In genomic region chr2:222879602-222879933, GRCh38 we compare ENCODE assay signal across 24 cellular contexts. TPM values are rescaled to one million over a fixed set of nuclear protein-coding genes. Genes with fewer than 3 reads are reported as not detected.
DNase-seq lines count a peak whose midpoint lies in the region; ATAC-seq, FAIRE-seq and TF ChIP-seq lines count a peak whose summit lies in the region.
"Had no signal": no experiment of that assay in that cellular context is flagged by ENCODE, and none has a peak within 500 bp of the region (broad histone marks: within the 10 kb centered on the region; RNA-seq: fewer than 3 reads in every experiment).

No MANE protein-coding gene starts in this region.

- H2BK20ac ChIP-seq in IMR-90 (ENCODE audit: low read depth, low read length) = no peak overlapping the region

- no peak overlapping the region for H2BK12ac ChIP-seq in trophoblast cell (ENCODE audit: low read length)

- no peak overlapping the region for H4K12ac ChIP-seq in trophoblast cell (ENCODE audit: low read depth, low read length)

- H2AK9ac ChIP-seq in IMR-90 (replicated peaks; ENCODE audit: low read depth, low read length, poor library complexity) = no peak overlapping the region

- H3K36me3 ChIP-seq in IMR-90 (ENCODE audit: control insufficient read depth, insufficient read depth, low read length) = no peaks in the 10 kb centered on the region
- H3K36me3 ChIP-seq in trophoblast cell (ENCODE audit: control insufficient read depth in 1 of 2, insufficient read depth in 2 of 2, low read length in 2 of 2) = peaks cover 2 to 6% of the 10 kb centered on the region in 2 experiments
- H3K36me3 ChIP-seq: neutrophil, vagina had no signal

- intact Hi-C loops in IMR-90 (cut with micrococcal nuclease) = loop anchor here (2.0 kb wide), 1 partner anchor 15 kb away; no protein-coding TSS in a partner anchor
- intact Hi-C loops in left colon (cut with DNase I, micrococcal nuclease) = no loop called here

- H3K4me2 ChIP-seq in IMR-90 (ENCODE audit: low read depth, low read length) (peak overlapping the region; percentile 60), trophoblast cell (ENCODE audit: low read length) (no peak overlapping the region)

- peaks cover 73% of the 10 kb centered on the region for H4K20me1 ChIP-seq in IMR-90 (ENCODE audit: insufficient read depth, low read length)

- H3K4ac ChIP-seq in IMR-90 (ENCODE audit: low read depth, low read length) (0 out of 2 replicates have a peak overlapping the region, but pooled peaks have one; percentile 24), trophoblast cell (ENCODE audit: low read depth, low read length) (peak overlapping the region; percentile 46)

- H3K9me3 ChIP-seq in IMR-90 (ENCODE audit: control insufficient read depth, insufficient read depth, low read length) (no peaks in the 10 kb centered on the region), trophoblast cell (ENCODE audit: insufficient read depth, low read depth, low read length) (peaks cover 3% of the 10 kb centered on the region)
- H3K9me3 ChIP-seq: neutrophil, testis, vagina had no signal

- WGBS in IMR-90 (ENCODE audit: extremely low coverage in 2 of 2, insufficient read length in 1 of 2), 2 experiments = no CpG with 5 or more reads among the region's 3 CpGs
- no CpG with 5 or more reads among the region's 3 CpGs for WGBS in trophoblast cell (ENCODE audit: extremely low coverage, insufficient coverage, insufficient read length)

- H2BK120ac ChIP-seq in IMR-90 (ENCODE audit: low read depth, low read length) = no peak overlapping the region
- no peak overlapping the region for H2BK120ac ChIP-seq in trophoblast cell (ENCODE audit: insufficient read depth, low read length, poor library complexity)

- DNase-seq in GM19239 (ENCODE audit: insufficient read length, low spot score) = no peak
- no peak for DNase-seq in IMR-90
- DNase-seq in cerebellar cortex (ENCODE audit: low spot score) = peak; percentile 32
- DNase-seq in trophoblast cell = no peak
- DNase-seq in left colon = no peak
- DNase-seq: activated CD4-positive, alpha-beta T cell treated with anti-CD3 and anti-CD28 coated beads for 48 hours; activated naive CD4-positive, alpha-beta T cell treated with Interleukin-2 at 50 U/mL for 16 hours; activated T-cell treated with anti-CD3 and anti-CD28 coated beads, Interleukin-2, amount 50 U/mL, for 48 hours; amygdala; caudate nucleus; CD4-positive, CD25-positive, alpha-beta regulatory T cell; head of caudate nucleus; mesendoderm; NCI-H1436 treated with DMSO at 0.1 percent for 48 hours; NCI-H2171; NCI-H524 treated with DMSO at 0.1 percent for 48 hours; RPMI8226; stimulated activated CD4-positive, alpha-beta T cell treated with anti-CD3 and anti-CD28 coated beads, Interleukin-2, amount 100 ng/mL, for 48 hours; testis had no signal

- in situ Hi-C loops in IMR-90 (cut with MboI; ENCODE audit: low sequenced_read_pairs) = no loop called here

- no peak overlapping the region for H3K56ac ChIP-seq in IMR-90 (ENCODE audit: extremely low read depth, insufficient read depth, low read length)

- H3K27me3 ChIP-seq in IMR-90 (ENCODE audit: control insufficient read depth, insufficient read depth, low read length) = no peaks in the 10 kb centered on the region
- H3K27me3 ChIP-seq in trophoblast cell (ENCODE audit: insufficient read depth, low read length) = no peaks in the 10 kb centered on the region
- H3K27me3 ChIP-seq: neutrophil, testis, vagina had no signal

- H3K14ac ChIP-seq in IMR-90 (replicated peaks; ENCODE audit: low read depth, low read length) (no peak overlapping the region), trophoblast cell (ENCODE audit: low read length) (no peak overlapping the region)

- POLR2A ChIA-PET in IMR-90 (lab: Charles Lee; ENCODE audit: unreplicated experiment) = no interaction called here

- CTCF ChIA-PET in IMR-90 (lab: Yijun Ruan, JAX) = interaction anchor here (0.7 kb wide), 1 partner anchor 26 kb away, joined by 3 read pairs; no protein-coding TSS in a partner anchor

- no peak overlapping the region for H3K18ac ChIP-seq in IMR-90 (ENCODE audit: low read depth, low read length)
- no peak overlapping the region for H3K18ac ChIP-seq in trophoblast cell (ENCODE audit: low read length)

- TF ChIP-seq POLR2A in IMR-90 (IDR thresholded peaks at IDR 0.05; ENCODE audit: low read depth, low read length) = no peak

- H3K9me1 ChIP-seq in IMR-90 (ENCODE audit: insufficient read depth, low read length) = peaks cover 8% of the 10 kb centered on the region

- H2AK5ac ChIP-seq in IMR-90 (ENCODE audit: low read depth, low read length) (0 out of 2 replicates have a peak overlapping the region, but pooled peaks have one; percentile 9), trophoblast cell (ENCODE audit: low read length) (no peak overlapping the region)

- ATAC-seq in IMR-90 (ENCODE audit: low read depth) (peak; percentile 13), left colon (no peak), HG02588 (IDR thresholded peaks at IDR 0.05; ENCODE audit: unreplicated experiment) (no peak), HG03571 (IDR thresholded peaks at IDR 0.05; ENCODE audit: unreplicated experiment) (no peak)
- ATAC-seq: stimulated activated effector memory CD8-positive, alpha-beta T cell treated with anti-CD3 and anti-CD28 coated beads, Interleukin-12 subunit alpha, Interleukin-12 subunit beta, amount 100 ng/mL, for 72 hours had no signal

- H3K23ac ChIP-seq in IMR-90 (ENCODE audit: low read depth, low read length) (peak overlapping the region; percentile 34; the same call in 1 of the 2 replicates), trophoblast cell (ENCODE audit: low read length) (no peak overlapping the region)

- H2AFZ ChIP-seq in IMR-90 (replicated peaks; ENCODE audit: low read length, poor library complexity) (no peak overlapping the region), trophoblast cell (ENCODE audit: insufficient read depth, low read length, poor library complexity) (no peak overlapping the region)

- H4K91ac ChIP-seq in IMR-90 (ENCODE audit: insufficient read depth, low read depth, low read length) (no peak overlapping the region), trophoblast cell (ENCODE audit: low read depth, low read length) (no peak overlapping the region)

- H2BK15ac ChIP-seq in IMR-90 (ENCODE audit: low read depth, low read length) = no peak overlapping the region

- H3K9ac ChIP-seq in IMR-90 (ENCODE audit: low read depth, low read length) (no peak overlapping the region), trophoblast cell (ENCODE audit: low read length) (no peak overlapping the region)

- FAIRE-seq in GM19239 (lab: Jason Lieb, UNC) = peak; percentile 44

- H3K4me1 ChIP-seq in IMR-90 (ENCODE audit: control insufficient read depth, insufficient read depth, low read length) (peaks cover 11% of the 10 kb centered on the region), trophoblast cell (ENCODE audit: control insufficient read depth in 1 of 2, insufficient read depth in 2 of 2, low read length in 2 of 2) (peaks cover 11 to 16% of the 10 kb centered on the region in 2 experiments)

- H3K79me1 ChIP-seq in IMR-90 (ENCODE audit: low read depth in 1 of 2, low read length in 2 of 2) (peaks cover 18 to 70% of the 10 kb centered on the region in 2 experiments; a peak in 3 of 4 replicates), trophoblast cell (ENCODE audit: low read length) (peaks cover 2% of the 10 kb centered on the region)

- TF ChIP-seq CTCF in IMR-90 (conservative IDR thresholded peaks at IDR 0.05; ENCODE audit: low read depth, low read length) = no peak

- H3K79me2 ChIP-seq in trophoblast cell (ENCODE audit: control insufficient read depth, insufficient read depth, low read length, poor library complexity) = peaks cover 9% of the 10 kb centered on the region

- no peak overlapping the region for H3K4me3 ChIP-seq in IMR-90 (ENCODE audit: insufficient read depth, low read depth, low read length)
- no peak overlapping the region for H3K4me3 ChIP-seq in trophoblast cell (ENCODE audit: low read depth, low read length)
- H3K4me3 ChIP-seq: testis, vagina had no signal

- TF ChIP-seq RAD21 in IMR-90 (IDR thresholded peaks at IDR 0.05; ENCODE audit: low read length) = no peak

- BruUV-seq in IMR-90 (replicated peaks; lab: Mats Ljungman, UMichigan) = no TSS peak

- no peak overlapping the region for H4K5ac ChIP-seq in IMR-90 (ENCODE audit: low read depth, low read length)

- no peak overlapping the region for H4K8ac ChIP-seq in IMR-90 (ENCODE audit: low read depth in 2 of 2, low read length in 2 of 2)
- H4K8ac ChIP-seq in trophoblast cell (ENCODE audit: low read depth, low read length) = no peak overlapping the region

- dilution Hi-C loops in IMR-90 (cut with HindIII; ENCODE audit: low sequenced_read_pairs, unreplicated experiment) = no loop called here

- no peak overlapping the region for H3K27ac ChIP-seq in IMR-90 (ENCODE audit: insufficient read depth, low read length)
- no peak overlapping the region for H3K27ac ChIP-seq in trophoblast cell (ENCODE audit: low read depth, low read length)
- H3K27ac ChIP-seq: neutrophil, testis, vagina had no signal

- no peak overlapping the region for H2BK5ac ChIP-seq in IMR-90 (ENCODE audit: low read depth, low read length, poor library complexity, severe bottlenecking)
- H2BK5ac ChIP-seq in trophoblast cell (ENCODE audit: low read depth, low read length, poor library complexity) = no peak overlapping the region

TF ChIP-seq in IMR-90, 13 proteins besides CTCF, POLR2A, EP300 and RAD21:
- TF ChIP-seq SMC3 (IDR thresholded peaks at IDR 0.05; ENCODE audit: low read depth, low read length) (no peak), FOS (IDR thresholded peaks at IDR 0.05; ENCODE audit: low read depth, low read length) (no peak), RFX5 (IDR thresholded peaks at IDR 0.05; ENCODE audit: low read depth, low read length) (no peak), ELK1 (IDR thresholded peaks at IDR 0.05; ENCODE audit: borderline replicate concordance, low read depth, low read length) (no peak), RCOR1 (IDR thresholded peaks at IDR 0.05; ENCODE audit: insufficient replicate concordance, low read length) (no peak)

RNA-seq across cellular contexts. Expression of gene ACSL3, which starts 18.7 kb away (rescaled TPM):
- 84.2 and 96.4 TPM in 2 replicates for total RNA-seq in IMR-90 (2012; rRNA removed)
- polyA plus RNA-seq in IMR-90 (2012; rRNA removed) = 29.2 and 31.0 TPM in 2 replicates
- polyA plus RNA-seq in IMR-90 (2012; cell fraction: cytosol; rRNA removed) = 15.5 and 19.7 TPM in 2 replicates
- polyA plus RNA-seq in IMR-90 (2012; cell fraction: nucleus; rRNA removed; ENCODE audit: low replicate concordance) = 8.8 and 31.8 TPM in 2 replicates
- polyA plus RNA-seq in trophoblast cell (2013) = 119 and 124 TPM in 2 replicates
- 100 to 1,000 TPM in 1 of 2 donors, 10 to 100 TPM in 1; 93.1 to 119 TPM for total RNA-seq in left colon
